In genomic region chr14:105492051-105492965, GRCh38 we compare ENCODE assay signal across 8 cellular contexts. TPM values are rescaled to one million over a fixed set of nuclear protein-coding genes. Genes with fewer than 3 reads are reported as not detected.
DNase-seq lines count a peak whose midpoint lies in the region; ATAC-seq and TF ChIP-seq lines count a peak whose summit lies in the region.

No MANE protein-coding gene starts in this region.

- peak overlapping the region; percentile 100 for H3K27ac ChIP-seq in RWPE1

- DNase-seq in RWPE1 (ENCODE audit: low spot score) (no peak), fibroblast of mammary gland (ENCODE audit: low read depth) (no peak), posterior vena cava (ENCODE audit: low spot score) (peak; percentile 84), GM03348 (ENCODE audit: low spot score) (no peak), omental fat pad (ENCODE audit: low spot score) (no peak), ACHN (no peak)

- in situ Hi-C loops in ACHN (cut with HindIII; ENCODE audit: low pct_ligation_motif_present, low pct_unique_long_range_greater_than_20kb, low sequenced_read_pairs), result no loop called here

- intact Hi-C loops in posterior vena cava (cut with DNase I), result no loop called here

- CTCF ChIA-PET in RWPE1 (lab: Yijun Ruan, JAX), result interaction anchor here (0.6 to 1.1 kb wide), 2 partner anchors 36 to 124 kb away, joined by 4 to 6 read pairs; no protein-coding TSS in a partner anchor

- H3K4me3 ChIP-seq in GM12875 (ENCODE audit: low read depth, low read length) (peak overlapping the region; percentile 97), fibroblast of mammary gland (ENCODE audit: control insufficient read depth, low read depth, low read length) (peak overlapping the region; percentile 61)

- TF ChIP-seq CTCF in GM12875 (IDR thresholded peaks at IDR 0.05; ENCODE audit: borderline replicate concordance, insufficient read depth, low read depth, low read length) (no peak), RWPE1 (conservative IDR thresholded peaks at IDR 0.05; ENCODE audit: low read depth) (no peak), fibroblast of mammary gland (conservative IDR thresholded peaks at IDR 0.05; ENCODE audit: control insufficient read depth, insufficient read depth, low read depth, low read length) (no peak), omental fat pad (IDR thresholded peaks at IDR 0.05) (no peak)

- ATAC-seq in omental fat pad (ENCODE audit: low FRiP score) (no peak), GM21576 (IDR thresholded peaks at IDR 0.05; ENCODE audit: unreplicated experiment) (no peak)

- POLR2A ChIA-PET in RWPE1 (lab: Yijun Ruan, JAX; ENCODE audit: low non-redundant PET), result no interaction called here

RNA-seq across cellular contexts. Expression of gene TEDC1, which starts 1.3 kb away (rescaled TPM):
- 10 to 100 TPM in 1 of 2 donors, 1 to 10 TPM in 1; 7.9 to 15.4 TPM for total RNA-seq in posterior vena cava
- total RNA-seq in omental fat pad, result 10 to 100 TPM in 2 of 4 donors, 1 to 10 TPM in 2; 2.8 to 18.9 (median 7.4) TPM

RNA-seq across cellular contexts. Expression of gene CRIP1, which starts 5.6 kb away (rescaled TPM):
- 100 to 1,000 TPM; 122 to 285 TPM for total RNA-seq in posterior vena cava
- 10 to 100 TPM; 18.5 to 88.6 (median 43.9) TPM for total RNA-seq in omental fat pad

RNA-seq across cellular contexts. Expression of gene CRIP2, which starts 17.7 kb away (rescaled TPM):
- total RNA-seq in posterior vena cava (100 to 1,000 TPM; 187 to 199 TPM), omental fat pad (100 to 1,000 TPM in 2 of 4 donors, 10 to 100 TPM in 2; 63.4 to 177 (median 122) TPM)

RNA-seq across cellular contexts. Expression of gene TMEM121, which starts 34.1 kb away (rescaled TPM):
- total RNA-seq in posterior vena cava (1 to 10 TPM; 1.9 to 2.2 TPM), omental fat pad (1 to 10 TPM; 3.5 to 5.6 (median 4.1) TPM)
